1 cellular context compared by ENCODE assay signal in the genomic region with DNA sequence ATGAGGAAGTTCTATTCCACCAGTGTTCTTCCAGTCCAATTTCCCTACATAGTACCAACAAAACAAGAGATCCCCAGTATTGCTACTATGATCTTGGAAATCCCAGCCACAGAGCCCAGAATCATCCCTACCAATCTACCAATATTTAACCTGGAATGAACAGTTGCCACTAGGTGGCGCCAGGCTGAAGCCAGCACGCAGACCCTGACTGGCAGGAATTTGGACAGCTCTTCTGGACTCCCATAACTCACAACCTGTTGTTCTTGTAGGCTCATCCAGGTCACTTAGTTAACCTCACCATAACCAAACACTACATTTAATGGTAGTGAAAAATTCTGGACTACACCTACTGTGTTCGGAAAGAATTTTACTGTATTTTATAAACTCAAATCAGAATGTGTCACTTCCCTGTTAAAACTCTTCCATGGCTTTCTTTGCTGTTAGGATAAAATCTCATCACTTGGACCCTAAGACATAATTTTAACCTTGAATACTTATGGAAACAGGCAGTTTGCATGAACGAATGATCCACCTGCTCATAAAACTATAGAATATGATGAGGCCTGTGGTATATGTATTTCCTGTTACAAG.
A peak's percentile ranks its signal among the peaks of the same experiment; 100 is the strongest.
TF ChIP-seq lines count a peak whose summit lies in the region.

No MANE protein-coding gene starts in this region.

TF ChIP-seq in GM12878, 131 proteins besides CTCF, POLR2A, EP300 and RAD21 (continued from another document):
- TF ChIP-seq, protein P1, sequence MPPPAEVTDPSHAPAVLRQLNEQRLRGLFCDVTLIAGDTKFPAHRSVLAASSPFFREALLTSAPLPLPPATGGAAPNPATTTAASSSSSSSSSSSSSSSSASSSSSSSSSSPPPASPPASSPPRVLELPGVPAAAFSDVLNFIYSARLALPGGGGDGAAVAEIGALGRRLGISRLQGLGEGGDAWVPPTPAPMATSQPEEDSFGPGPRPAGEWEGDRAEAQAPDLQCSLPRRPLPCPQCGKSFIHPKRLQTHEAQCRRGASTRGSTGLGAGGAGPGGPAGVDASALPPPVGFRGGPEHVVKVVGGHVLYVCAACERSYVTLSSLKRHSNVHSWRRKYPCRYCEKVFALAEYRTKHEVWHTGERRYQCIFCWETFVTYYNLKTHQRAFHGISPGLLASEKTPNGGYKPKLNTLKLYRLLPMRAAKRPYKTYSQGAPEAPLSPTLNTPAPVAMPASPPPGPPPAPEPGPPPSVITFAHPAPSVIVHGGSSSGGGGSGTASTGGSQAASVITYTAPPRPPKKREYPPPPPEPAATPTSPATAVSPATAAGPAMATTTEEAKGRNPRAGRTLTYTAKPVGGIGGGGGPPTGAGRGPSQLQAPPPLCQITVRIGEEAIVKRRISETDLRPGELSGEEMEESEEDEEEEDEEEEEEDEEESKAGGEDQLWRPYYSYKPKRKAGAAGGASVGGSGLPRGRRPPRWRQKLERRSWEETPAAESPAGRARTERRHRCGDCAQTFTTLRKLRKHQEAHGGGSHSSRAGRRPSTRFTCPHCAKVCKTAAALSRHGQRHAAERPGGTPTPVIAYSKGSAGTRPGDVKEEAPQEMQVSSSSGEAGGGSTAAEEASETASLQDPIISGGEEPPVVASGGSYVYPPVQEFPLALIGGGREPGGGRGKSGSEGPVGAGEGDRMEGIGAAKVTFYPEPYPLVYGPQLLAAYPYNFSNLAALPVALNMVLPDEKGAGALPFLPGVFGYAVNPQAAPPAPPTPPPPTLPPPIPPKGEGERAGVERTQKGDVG (CRISPR knock-in tag; IDR thresholded peaks at IDR 0.05), result no peak
- TF ChIP-seq PML (IDR thresholded peaks at IDR 0.05; ENCODE audit: low read length), result no peak
- TF ChIP-seq BRCA1 (IDR thresholded peaks at IDR 0.05; ENCODE audit: low read depth, low read length), result no peak
- TF ChIP-seq POLR2AphosphoS2 (IDR thresholded peaks at IDR 0.05; ENCODE audit: low read depth, low read length), result no peak
- TF ChIP-seq, protein P2, sequence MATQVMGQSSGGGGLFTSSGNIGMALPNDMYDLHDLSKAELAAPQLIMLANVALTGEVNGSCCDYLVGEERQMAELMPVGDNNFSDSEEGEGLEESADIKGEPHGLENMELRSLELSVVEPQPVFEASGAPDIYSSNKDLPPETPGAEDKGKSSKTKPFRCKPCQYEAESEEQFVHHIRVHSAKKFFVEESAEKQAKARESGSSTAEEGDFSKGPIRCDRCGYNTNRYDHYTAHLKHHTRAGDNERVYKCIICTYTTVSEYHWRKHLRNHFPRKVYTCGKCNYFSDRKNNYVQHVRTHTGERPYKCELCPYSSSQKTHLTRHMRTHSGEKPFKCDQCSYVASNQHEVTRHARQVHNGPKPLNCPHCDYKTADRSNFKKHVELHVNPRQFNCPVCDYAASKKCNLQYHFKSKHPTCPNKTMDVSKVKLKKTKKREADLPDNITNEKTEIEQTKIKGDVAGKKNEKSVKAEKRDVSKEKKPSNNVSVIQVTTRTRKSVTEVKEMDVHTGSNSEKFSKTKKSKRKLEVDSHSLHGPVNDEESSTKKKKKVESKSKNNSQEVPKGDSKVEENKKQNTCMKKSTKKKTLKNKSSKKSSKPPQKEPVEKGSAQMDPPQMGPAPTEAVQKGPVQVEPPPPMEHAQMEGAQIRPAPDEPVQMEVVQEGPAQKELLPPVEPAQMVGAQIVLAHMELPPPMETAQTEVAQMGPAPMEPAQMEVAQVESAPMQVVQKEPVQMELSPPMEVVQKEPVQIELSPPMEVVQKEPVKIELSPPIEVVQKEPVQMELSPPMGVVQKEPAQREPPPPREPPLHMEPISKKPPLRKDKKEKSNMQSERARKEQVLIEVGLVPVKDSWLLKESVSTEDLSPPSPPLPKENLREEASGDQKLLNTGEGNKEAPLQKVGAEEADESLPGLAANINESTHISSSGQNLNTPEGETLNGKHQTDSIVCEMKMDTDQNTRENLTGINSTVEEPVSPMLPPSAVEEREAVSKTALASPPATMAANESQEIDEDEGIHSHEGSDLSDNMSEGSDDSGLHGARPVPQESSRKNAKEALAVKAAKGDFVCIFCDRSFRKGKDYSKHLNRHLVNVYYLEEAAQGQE (IDR thresholded peaks at IDR 0.05; ENCODE audit: low read depth, low read length), result peak; percentile 72
- no peak for TF ChIP-seq ZSCAN29 (IDR thresholded peaks at IDR 0.05)
